1 cellular context compared by ENCODE assay signal in the genomic region with DNA sequence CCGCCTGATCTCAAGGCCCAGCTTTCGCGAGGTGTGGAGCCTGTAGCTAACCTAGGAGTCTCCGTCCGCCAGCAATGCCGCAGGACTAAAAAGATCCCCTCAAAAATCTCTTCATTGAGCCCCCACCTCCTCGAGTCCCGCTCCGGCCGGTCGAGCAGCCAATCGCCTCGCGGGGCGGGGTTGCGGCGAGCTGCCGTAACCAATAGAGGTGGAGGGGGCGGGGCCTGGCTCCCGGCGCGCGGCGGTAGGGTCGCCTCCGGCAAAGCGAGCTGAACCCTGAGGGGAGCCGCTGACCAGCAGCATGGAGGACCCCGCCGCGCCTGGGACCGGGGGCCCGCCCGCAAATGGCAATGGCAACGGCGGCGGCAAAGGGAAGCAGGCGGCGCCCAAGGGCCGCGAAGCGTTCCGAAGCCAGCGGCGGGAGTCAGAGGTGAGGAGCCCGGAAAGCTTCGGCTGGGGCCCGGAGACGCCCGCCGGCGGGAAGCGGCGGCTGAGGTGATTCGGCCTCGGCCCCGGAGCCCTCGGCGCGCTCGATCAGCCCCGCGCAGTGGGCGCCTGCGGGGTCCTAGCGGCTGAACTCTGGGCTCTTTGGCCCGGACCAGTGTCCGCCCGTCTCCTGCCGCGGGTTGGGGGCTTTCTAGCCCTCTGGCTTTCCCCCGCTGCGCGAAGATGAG.
TF ChIP-seq lines count a peak whose summit lies in the region.

STRIP2 (plus strand) TSS at position 261 of the 674 bp plus-strand sequence; CDS start at position 302, 41 bp downstream.

TF ChIP-seq in K562, 482 proteins besides CTCF, POLR2A, EP300 and RAD21 (continued from another document and continues in another):
- TF ChIP-seq ZNF280B (CRISPR knock-in tag; IDR thresholded peaks at IDR 0.05) (no peak), ZNF445 (CRISPR knock-in tag; IDR thresholded peaks at IDR 0.05; ENCODE audit: low read depth) (no peak), NONO (IDR thresholded peaks at IDR 0.05; ENCODE audit: low read depth in 2 of 2, low read length in 1 of 2) (peak; percentile 90 to 97), NR2C2 (CRISPR knock-in tag; IDR thresholded peaks at IDR 0.05) (peak; percentile 68), NR2C2 (tag; IDR thresholded peaks at IDR 0.05) (peak; percentile 71), ZNF165 (CRISPR knock-in tag; IDR thresholded peaks at IDR 0.05; ENCODE audit: borderline replicate concordance) (no peak), E2F5 (CRISPR knock-in tag; IDR thresholded peaks at IDR 0.05) (peak; percentile 95), MTA1 (IDR thresholded peaks at IDR 0.05; ENCODE audit: borderline replicate concordance) (no peak), E2F6 (IDR thresholded peaks at IDR 0.05; ENCODE audit: borderline replicate concordance in 1 of 2, extremely low read depth in 1 of 2, insufficient read depth in 1 of 2, insufficient read length in 1 of 2, low read depth in 1 of 2, low read length in 1 of 2, poor library complexity in 1 of 2, severe bottlenecking in 1 of 2) (peak; percentile 22 to 88), ZNF584 (CRISPR knock-in tag; IDR thresholded peaks at IDR 0.05; ENCODE audit: low read depth) (no peak), ZZZ3 (IDR thresholded peaks at IDR 0.05) (no peak), FOXJ3 (CRISPR knock-in tag; IDR thresholded peaks at IDR 0.05) (no peak), SPI1 (IDR thresholded peaks at IDR 0.05; ENCODE audit: borderline replicate concordance, low read depth, low read length) (no peak), ZNF134 (CRISPR knock-in tag; conservative IDR thresholded peaks at IDR 0.05) (no peak), PCBP1 (IDR thresholded peaks at IDR 0.05; ENCODE audit: low read depth, low read length, poor library complexity, severe bottlenecking) (no peak), GATA2 (CRISPR knock-in tag; IDR thresholded peaks at IDR 0.05) (0 out of 2 replicates have a peak, but pooled peaks have one; percentile 8), L3MBTL2 (IDR thresholded peaks at IDR 0.05) (peak; percentile 84), BRD4 (IDR thresholded peaks at IDR 0.05) (no peak), RBM39 (optimal IDR thresholded peaks at IDR 0.05; ENCODE audit: low read depth, low read length) (no peak), NCOA2 (IDR thresholded peaks at IDR 0.05; ENCODE audit: partially characterized antibody in 2 of 2) (no peak), SREBF1 (IDR thresholded peaks at IDR 0.05; ENCODE audit: borderline replicate concordance, low read depth, low read length) (no peak), STAT5B (CRISPR knock-in tag; IDR thresholded peaks at IDR 0.05) (no peak), SMARCA4 (IDR thresholded peaks at IDR 0.05) (no peak), ETS1 (conservative IDR thresholded peaks at IDR 0.05; ENCODE audit: control insufficient read depth, low read depth, low read length) (peak; percentile 48; the same call in 1 of the 2 replicates), SRSF1 (IDR thresholded peaks at IDR 0.05; ENCODE audit: low read depth, low read length) (no peak; the same call in 1 of the 2 replicates), TAF7 (tag; IDR thresholded peaks at IDR 0.05) (peak; percentile 61), SRSF9 (IDR thresholded peaks at IDR 0.05; ENCODE audit: borderline replicate concordance, low read depth, low read length) (no peak), TOE1 (IDR thresholded peaks at IDR 0.05; ENCODE audit: borderline replicate concordance) (peak; percentile 84; the same call in 1 of the 2 replicates), TOE1 (CRISPR knock-in tag; IDR thresholded peaks at IDR 0.05; ENCODE audit: borderline replicate concordance, low read depth) (peak; percentile 85), ZFPM2 (CRISPR knock-in tag; IDR thresholded peaks at IDR 0.05) (no peak), ZFP1 (CRISPR knock-in tag; IDR thresholded peaks at IDR 0.05) (no peak)
- TF ChIP-seq, protein P1, sequence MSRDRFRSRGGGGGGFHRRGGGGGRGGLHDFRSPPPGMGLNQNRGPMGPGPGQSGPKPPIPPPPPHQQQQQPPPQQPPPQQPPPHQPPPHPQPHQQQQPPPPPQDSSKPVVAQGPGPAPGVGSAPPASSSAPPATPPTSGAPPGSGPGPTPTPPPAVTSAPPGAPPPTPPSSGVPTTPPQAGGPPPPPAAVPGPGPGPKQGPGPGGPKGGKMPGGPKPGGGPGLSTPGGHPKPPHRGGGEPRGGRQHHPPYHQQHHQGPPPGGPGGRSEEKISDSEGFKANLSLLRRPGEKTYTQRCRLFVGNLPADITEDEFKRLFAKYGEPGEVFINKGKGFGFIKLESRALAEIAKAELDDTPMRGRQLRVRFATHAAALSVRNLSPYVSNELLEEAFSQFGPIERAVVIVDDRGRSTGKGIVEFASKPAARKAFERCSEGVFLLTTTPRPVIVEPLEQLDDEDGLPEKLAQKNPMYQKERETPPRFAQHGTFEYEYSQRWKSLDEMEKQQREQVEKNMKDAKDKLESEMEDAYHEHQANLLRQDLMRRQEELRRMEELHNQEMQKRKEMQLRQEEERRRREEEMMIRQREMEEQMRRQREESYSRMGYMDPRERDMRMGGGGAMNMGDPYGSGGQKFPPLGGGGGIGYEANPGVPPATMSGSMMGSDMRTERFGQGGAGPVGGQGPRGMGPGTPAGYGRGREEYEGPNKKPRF (IDR thresholded peaks at IDR 0.05; ENCODE audit: low read depth, low read length) = no peak
- TF ChIP-seq, protein P2, sequence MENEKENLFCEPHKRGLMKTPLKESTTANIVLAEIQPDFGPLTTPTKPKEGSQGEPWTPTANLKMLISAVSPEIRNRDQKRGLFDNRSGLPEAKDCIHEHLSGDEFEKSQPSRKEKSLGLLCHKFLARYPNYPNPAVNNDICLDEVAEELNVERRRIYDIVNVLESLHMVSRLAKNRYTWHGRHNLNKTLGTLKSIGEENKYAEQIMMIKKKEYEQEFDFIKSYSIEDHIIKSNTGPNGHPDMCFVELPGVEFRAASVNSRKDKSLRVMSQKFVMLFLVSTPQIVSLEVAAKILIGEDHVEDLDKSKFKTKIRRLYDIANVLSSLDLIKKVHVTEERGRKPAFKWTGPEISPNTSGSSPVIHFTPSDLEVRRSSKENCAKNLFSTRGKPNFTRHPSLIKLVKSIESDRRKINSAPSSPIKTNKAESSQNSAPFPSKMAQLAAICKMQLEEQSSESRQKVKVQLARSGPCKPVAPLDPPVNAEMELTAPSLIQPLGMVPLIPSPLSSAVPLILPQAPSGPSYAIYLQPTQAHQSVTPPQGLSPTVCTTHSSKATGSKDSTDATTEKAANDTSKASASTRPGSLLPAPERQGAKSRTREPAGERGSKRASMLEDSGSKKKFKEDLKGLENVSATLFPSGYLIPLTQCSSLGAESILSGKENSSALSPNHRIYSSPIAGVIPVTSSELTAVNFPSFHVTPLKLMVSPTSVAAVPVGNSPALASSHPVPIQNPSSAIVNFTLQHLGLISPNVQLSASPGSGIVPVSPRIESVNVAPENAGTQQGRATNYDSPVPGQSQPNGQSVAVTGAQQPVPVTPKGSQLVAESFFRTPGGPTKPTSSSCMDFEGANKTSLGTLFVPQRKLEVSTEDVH (IDR thresholded peaks at IDR 0.05; ENCODE audit: low read depth, partially characterized antibody) = no peak
- TF ChIP-seq, protein P3, sequence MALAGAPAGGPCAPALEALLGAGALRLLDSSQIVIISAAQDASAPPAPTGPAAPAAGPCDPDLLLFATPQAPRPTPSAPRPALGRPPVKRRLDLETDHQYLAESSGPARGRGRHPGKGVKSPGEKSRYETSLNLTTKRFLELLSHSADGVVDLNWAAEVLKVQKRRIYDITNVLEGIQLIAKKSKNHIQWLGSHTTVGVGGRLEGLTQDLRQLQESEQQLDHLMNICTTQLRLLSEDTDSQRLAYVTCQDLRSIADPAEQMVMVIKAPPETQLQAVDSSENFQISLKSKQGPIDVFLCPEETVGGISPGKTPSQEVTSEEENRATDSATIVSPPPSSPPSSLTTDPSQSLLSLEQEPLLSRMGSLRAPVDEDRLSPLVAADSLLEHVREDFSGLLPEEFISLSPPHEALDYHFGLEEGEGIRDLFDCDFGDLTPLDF (CRISPR knock-in tag; IDR thresholded peaks at IDR 0.05) = 0 out of 2 replicates have a peak, but pooled peaks have one; percentile 15
- TF ChIP-seq, protein P4, sequence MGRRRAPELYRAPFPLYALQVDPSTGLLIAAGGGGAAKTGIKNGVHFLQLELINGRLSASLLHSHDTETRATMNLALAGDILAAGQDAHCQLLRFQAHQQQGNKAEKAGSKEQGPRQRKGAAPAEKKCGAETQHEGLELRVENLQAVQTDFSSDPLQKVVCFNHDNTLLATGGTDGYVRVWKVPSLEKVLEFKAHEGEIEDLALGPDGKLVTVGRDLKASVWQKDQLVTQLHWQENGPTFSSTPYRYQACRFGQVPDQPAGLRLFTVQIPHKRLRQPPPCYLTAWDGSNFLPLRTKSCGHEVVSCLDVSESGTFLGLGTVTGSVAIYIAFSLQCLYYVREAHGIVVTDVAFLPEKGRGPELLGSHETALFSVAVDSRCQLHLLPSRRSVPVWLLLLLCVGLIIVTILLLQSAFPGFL (CRISPR knock-in tag; IDR thresholded peaks at IDR 0.05) = no peak
- TF ChIP-seq, protein P5, sequence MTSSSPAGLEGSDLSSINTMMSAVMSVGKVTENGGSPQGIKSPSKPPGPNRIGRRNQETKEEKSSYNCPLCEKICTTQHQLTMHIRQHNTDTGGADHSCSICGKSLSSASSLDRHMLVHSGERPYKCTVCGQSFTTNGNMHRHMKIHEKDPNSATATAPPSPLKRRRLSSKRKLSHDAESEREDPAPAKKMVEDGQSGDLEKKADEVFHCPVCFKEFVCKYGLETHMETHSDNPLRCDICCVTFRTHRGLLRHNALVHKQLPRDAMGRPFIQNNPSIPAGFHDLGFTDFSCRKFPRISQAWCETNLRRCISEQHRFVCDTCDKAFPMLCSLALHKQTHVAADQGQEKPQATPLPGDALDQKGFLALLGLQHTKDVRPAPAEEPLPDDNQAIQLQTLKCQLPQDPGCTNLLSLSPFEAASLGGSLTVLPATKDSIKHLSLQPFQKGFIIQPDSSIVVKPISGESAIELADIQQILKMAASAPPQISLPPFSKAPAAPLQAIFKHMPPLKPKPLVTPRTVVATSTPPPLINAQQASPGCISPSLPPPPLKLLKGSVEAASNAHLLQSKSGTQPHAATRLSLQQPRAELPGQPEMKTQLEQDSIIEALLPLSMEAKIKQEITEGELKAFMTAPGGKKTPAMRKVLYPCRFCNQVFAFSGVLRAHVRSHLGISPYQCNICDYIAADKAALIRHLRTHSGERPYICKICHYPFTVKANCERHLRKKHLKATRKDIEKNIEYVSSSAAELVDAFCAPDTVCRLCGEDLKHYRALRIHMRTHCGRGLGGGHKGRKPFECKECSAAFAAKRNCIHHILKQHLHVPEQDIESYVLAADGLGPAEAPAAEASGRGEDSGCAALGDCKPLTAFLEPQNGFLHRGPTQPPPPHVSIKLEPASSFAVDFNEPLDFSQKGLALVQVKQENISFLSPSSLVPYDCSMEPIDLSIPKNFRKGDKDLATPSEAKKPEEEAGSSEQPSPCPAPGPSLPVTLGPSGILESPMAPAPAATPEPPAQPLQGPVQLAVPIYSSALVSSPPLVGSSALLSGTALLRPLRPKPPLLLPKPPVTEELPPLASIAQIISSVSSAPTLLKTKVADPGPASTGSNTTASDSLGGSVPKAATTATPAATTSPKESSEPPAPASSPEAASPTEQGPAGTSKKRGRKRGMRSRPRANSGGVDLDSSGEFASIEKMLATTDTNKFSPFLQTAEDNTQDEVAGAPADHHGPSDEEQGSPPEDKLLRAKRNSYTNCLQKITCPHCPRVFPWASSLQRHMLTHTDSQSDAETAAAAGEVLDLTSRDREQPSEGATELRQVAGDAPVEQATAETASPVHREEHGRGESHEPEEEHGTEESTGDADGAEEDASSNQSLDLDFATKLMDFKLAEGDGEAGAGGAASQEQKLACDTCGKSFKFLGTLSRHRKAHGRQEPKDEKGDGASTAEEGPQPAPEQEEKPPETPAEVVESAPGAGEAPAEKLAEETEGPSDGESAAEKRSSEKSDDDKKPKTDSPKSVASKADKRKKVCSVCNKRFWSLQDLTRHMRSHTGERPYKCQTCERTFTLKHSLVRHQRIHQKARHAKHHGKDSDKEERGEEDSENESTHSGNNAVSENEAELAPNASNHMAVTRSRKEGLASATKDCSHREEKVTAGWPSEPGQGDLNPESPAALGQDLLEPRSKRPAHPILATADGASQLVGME (CRISPR knock-in tag; IDR thresholded peaks at IDR 0.05) = peak; percentile 30; the same call in 1 of the 2 replicates
